1 cellular context compared by ENCODE assay signal in genomic region chr5:68714810-68715209, GRCh38.
TF ChIP-seq lines count a peak whose summit lies in the region.

No MANE protein-coding gene starts in this region.

TF ChIP-seq in GM23338, 12 proteins besides CTCF, POLR2A, EP300 and RAD21 (continued from another document):
- TF ChIP-seq ZNF462 (CRISPR knock-in tag; IDR thresholded peaks at IDR 0.05) (no peak), REST (IDR thresholded peaks at IDR 0.05; ENCODE audit: unreplicated experiment) (no peak)
